18 cellular contexts compared by ENCODE assay signal in the genomic region with DNA sequence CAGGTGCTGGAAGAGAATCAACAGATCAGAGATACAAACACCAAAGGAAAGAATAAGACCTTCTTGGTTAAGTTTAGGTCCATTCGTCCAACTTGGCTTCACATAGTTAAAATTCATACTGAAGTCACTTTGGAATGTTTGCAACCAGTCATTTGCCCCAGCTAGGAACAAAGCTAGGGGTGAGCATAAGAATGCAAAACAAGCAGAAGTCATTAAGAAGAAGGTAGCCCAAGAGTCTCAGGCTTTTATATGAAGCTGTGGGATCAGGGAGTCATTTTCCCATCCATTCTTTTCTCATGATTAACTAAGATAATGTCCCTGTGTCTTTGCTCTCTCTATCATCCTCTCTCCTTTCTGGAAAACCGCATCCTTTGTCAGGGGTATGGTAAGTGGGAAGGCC.
"Had no signal": no experiment of that assay in that cellular context is flagged by ENCODE, and none has a peak within 500 bp of the region (broad histone marks: within the 10 kb centered on the region; RNA-seq: fewer than 3 reads in every experiment).

No MANE protein-coding gene starts in this region.

- H3K27ac ChIP-seq: epithelial cell of prostate, esophagus muscularis mucosa, gastrocnemius medialis, heart right ventricle, psoas muscle, right atrium auricular region, sigmoid colon, thyroid gland had no signal

- H3K4me1 ChIP-seq: gastrocnemius medialis, psoas muscle, right atrium auricular region, thyroid gland had no signal

- H3K9me3 Mint-ChIP-seq: naive thymus-derived CD8-positive, alpha-beta T cell; type B pancreatic cell had no signal

- H3K27ac Mint-ChIP-seq: naive thymus-derived CD8-positive, alpha-beta T cell; type B pancreatic cell had no signal

- H3K27me3 ChIP-seq: esophagus muscularis mucosa, gastrocnemius medialis, right atrium auricular region, sigmoid colon, thyroid gland had no signal

- DNase-seq: effector memory CD4-positive, alpha-beta T cell; gastrocnemius medialis; heart right ventricle; hypothalamus; islet precursor cell; mucosa of descending colon; naive thymus-derived CD8-positive, alpha-beta T cell; psoas muscle; sigmoid colon; small intestine; stimulated activated CD4-positive, alpha-beta T cell treated with anti-CD3 and anti-CD28 coated beads, Interleukin-2, amount 100 ng/mL, for 48 hours; stimulated activated naive CD4-positive, alpha-beta T cell treated with Interleukin-2 at 50 U/mL for 16 hours; thyroid gland had no signal

- ATAC-seq: gastrocnemius medialis; left lobe of liver; mucosa of descending colon; naive thymus-derived CD8-positive, alpha-beta T cell; psoas muscle had no signal

- H3K4me1 Mint-ChIP-seq: naive thymus-derived CD8-positive, alpha-beta T cell had no signal

- H3K4me3 ChIP-seq: esophagus muscularis mucosa, gastrocnemius medialis, heart right ventricle, mucosa of descending colon, psoas muscle, right atrium auricular region, sigmoid colon, thyroid gland had no signal

- H3K4me3 Mint-ChIP-seq: naive thymus-derived CD8-positive, alpha-beta T cell; type B pancreatic cell had no signal

- H3K9me3 ChIP-seq: esophagus muscularis mucosa, gastrocnemius medialis, heart right ventricle, mucosa of descending colon, psoas muscle, right atrium auricular region, sigmoid colon, thyroid gland had no signal

- H3K27me3 Mint-ChIP-seq: naive thymus-derived CD8-positive, alpha-beta T cell had no signal

- H3K36me3 Mint-ChIP-seq: naive thymus-derived CD8-positive, alpha-beta T cell; type B pancreatic cell had no signal

- H3K36me3 ChIP-seq: esophagus muscularis mucosa, gastrocnemius medialis, heart right ventricle, right atrium auricular region, sigmoid colon, thyroid gland had no signal
